ENCODE assay signal across 26 cellular contexts in the genomic region with DNA sequence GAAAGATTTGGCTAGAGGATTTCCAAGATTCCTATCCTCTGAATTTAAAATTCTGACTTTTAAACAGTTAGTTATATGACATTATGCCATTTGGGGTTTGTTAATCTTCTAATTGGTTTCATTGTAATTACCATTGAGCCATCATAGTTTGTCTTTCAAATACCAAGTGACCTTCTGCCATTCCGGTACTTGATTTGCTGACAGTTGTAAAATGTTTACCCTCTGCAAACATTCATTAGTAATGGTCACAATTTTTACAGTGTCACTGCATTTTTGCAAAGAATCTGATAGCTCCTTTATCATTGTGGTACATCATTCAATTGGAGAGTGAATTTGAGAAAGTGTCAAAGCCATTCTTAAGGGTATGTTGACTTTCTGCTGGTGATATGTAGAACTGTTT.
"Had no signal": no experiment of that assay in that cellular context is flagged by ENCODE, and none has a peak within 500 bp of the region (broad histone marks: within the 10 kb centered on the region; RNA-seq: fewer than 3 reads in every experiment).

No MANE protein-coding gene starts in this region.

- H3K9me3 Mint-ChIP-seq: effector memory CD8-positive, alpha-beta T cell; nephron; neural progenitor cell; stimulated activated effector memory CD8-positive, alpha-beta T cell treated with anti-CD3 and anti-CD28 coated beads, Interleukin-12 subunit alpha, Interleukin-12 subunit beta, amount 100 ng/mL, for 72 hours had no signal

- H3K36me3 Mint-ChIP-seq: mesothelial cell of epicardium; naive thymus-derived CD4-positive, alpha-beta T cell; neural progenitor cell; stimulated activated effector memory CD8-positive, alpha-beta T cell treated with anti-CD3 and anti-CD28 coated beads, Interleukin-12 subunit alpha, Interleukin-12 subunit beta, amount 100 ng/mL, for 72 hours had no signal

- H3K4me1 ChIP-seq: esophagus squamous epithelium, prostate gland, right atrium auricular region, thyroid gland had no signal

- H3K27me3 ChIP-seq: esophagus squamous epithelium, heart right ventricle, left lung, neural progenitor cell, right atrium auricular region, stomach, thyroid gland had no signal

- H3K27me3 Mint-ChIP-seq: naive thymus-derived CD4-positive, alpha-beta T cell had no signal

- H3K4me1 Mint-ChIP-seq: stimulated activated effector memory CD8-positive, alpha-beta T cell treated with anti-CD3 and anti-CD28 coated beads, Interleukin-12 subunit alpha, Interleukin-12 subunit beta, amount 100 ng/mL, for 72 hours had no signal

- H3K9me3 ChIP-seq: esophagus squamous epithelium, heart right ventricle, left lung, prostate gland, right atrium auricular region, stomach, thyroid gland had no signal

- H3K4me3 ChIP-seq: esophagus squamous epithelium, heart right ventricle, left lung, neural progenitor cell, prostate gland, right atrium auricular region, stomach, thyroid gland had no signal

- H3K4me3 Mint-ChIP-seq: effector memory CD8-positive, alpha-beta T cell; mesothelial cell of epicardium; naive thymus-derived CD4-positive, alpha-beta T cell; nephron; neural progenitor cell; stimulated activated effector memory CD8-positive, alpha-beta T cell treated with anti-CD3 and anti-CD28 coated beads, Interleukin-12 subunit alpha, Interleukin-12 subunit beta, amount 100 ng/mL, for 72 hours had no signal

- H3K9ac ChIP-seq: neural progenitor cell had no signal

- ATAC-seq: effector memory CD8-positive, alpha-beta T cell; heart right ventricle; left cardiac atrium; left lung; naive thymus-derived CD4-positive, alpha-beta T cell; sciatic nerve had no signal

- DNase-seq: cortex of kidney; effector memory CD8-positive, alpha-beta T cell; erythroblast; esophagus squamous epithelium; glutamatergic neuron; heart right ventricle; hippocampal formation; left cardiac atrium; left lung; mesenchymal stem cell; naive thymus-derived CD4-positive, alpha-beta T cell; stimulated activated CD4-positive, alpha-beta T cell treated with anti-CD3 and anti-CD28 coated beads, Interleukin-2, amount 100 ng/mL, for 24 hours; stimulated activated CD4-positive, alpha-beta T cell treated with anti-CD3 and anti-CD28 coated beads, Interleukin-4, amount 100 ng/mL, for 24 hours; stimulated activated naive CD4-positive, alpha-beta T cell treated with Interleukin-2 at 50 U/mL for 16 hours; stomach; thyroid gland; trophoblast cell had no signal

- H3K27ac Mint-ChIP-seq: effector memory CD8-positive, alpha-beta T cell; mesothelial cell of epicardium; naive thymus-derived CD4-positive, alpha-beta T cell; nephron; neural progenitor cell; stimulated activated effector memory CD8-positive, alpha-beta T cell treated with anti-CD3 and anti-CD28 coated beads, Interleukin-12 subunit alpha, Interleukin-12 subunit beta, amount 100 ng/mL, for 72 hours had no signal

- H3K27ac ChIP-seq: esophagus squamous epithelium, heart right ventricle, left lung, neural progenitor cell, prostate gland, right atrium auricular region, stomach, thyroid gland had no signal

- H3K4me2 ChIP-seq: neural progenitor cell had no signal

- FAIRE-seq: endometrium, islet of Langerhans had no signal

- H2AFZ ChIP-seq: neural progenitor cell had no signal

- H3K36me3 ChIP-seq: esophagus squamous epithelium, heart right ventricle, left lung, neural progenitor cell, prostate gland, right atrium auricular region, stomach, thyroid gland had no signal
